ENCODE assay signal across 1 cellular context in genomic region chr6:169046021-169046420, GRCh38.
TF ChIP-seq lines count a peak whose summit lies in the region.

No MANE protein-coding gene starts in this region.

TF ChIP-seq in SK-N-SH, 30 proteins besides CTCF, POLR2A, EP300 and RAD21 (continued from another document):
- TF ChIP-seq, protein P1, sequence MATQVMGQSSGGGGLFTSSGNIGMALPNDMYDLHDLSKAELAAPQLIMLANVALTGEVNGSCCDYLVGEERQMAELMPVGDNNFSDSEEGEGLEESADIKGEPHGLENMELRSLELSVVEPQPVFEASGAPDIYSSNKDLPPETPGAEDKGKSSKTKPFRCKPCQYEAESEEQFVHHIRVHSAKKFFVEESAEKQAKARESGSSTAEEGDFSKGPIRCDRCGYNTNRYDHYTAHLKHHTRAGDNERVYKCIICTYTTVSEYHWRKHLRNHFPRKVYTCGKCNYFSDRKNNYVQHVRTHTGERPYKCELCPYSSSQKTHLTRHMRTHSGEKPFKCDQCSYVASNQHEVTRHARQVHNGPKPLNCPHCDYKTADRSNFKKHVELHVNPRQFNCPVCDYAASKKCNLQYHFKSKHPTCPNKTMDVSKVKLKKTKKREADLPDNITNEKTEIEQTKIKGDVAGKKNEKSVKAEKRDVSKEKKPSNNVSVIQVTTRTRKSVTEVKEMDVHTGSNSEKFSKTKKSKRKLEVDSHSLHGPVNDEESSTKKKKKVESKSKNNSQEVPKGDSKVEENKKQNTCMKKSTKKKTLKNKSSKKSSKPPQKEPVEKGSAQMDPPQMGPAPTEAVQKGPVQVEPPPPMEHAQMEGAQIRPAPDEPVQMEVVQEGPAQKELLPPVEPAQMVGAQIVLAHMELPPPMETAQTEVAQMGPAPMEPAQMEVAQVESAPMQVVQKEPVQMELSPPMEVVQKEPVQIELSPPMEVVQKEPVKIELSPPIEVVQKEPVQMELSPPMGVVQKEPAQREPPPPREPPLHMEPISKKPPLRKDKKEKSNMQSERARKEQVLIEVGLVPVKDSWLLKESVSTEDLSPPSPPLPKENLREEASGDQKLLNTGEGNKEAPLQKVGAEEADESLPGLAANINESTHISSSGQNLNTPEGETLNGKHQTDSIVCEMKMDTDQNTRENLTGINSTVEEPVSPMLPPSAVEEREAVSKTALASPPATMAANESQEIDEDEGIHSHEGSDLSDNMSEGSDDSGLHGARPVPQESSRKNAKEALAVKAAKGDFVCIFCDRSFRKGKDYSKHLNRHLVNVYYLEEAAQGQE (IDR thresholded peaks at IDR 0.05; ENCODE audit: low read depth, low read length): no peak
- TF ChIP-seq RCOR1 (IDR thresholded peaks at IDR 0.05; ENCODE audit: low read length) (no peak), FOSL2 (IDR thresholded peaks at IDR 0.05; ENCODE audit: borderline replicate concordance, low read depth) (no peak), ZBTB33 (IDR thresholded peaks at IDR 0.05; ENCODE audit: borderline replicate concordance, low read depth) (no peak), FOXM1 (IDR thresholded peaks at IDR 0.05; ENCODE audit: low read depth) (no peak), JUND (IDR thresholded peaks at IDR 0.05) (no peak), MXI1 (IDR thresholded peaks at IDR 0.05; ENCODE audit: low read depth, low read length) (no peak), MEF2A (IDR thresholded peaks at IDR 0.05; ENCODE audit: borderline replicate concordance, low read depth) (no peak), RFX5 (IDR thresholded peaks at IDR 0.05; ENCODE audit: low read length) (no peak)
TF ChIP-seq in SK-N-SH: peak in this region for 0.
